Comparison of ENCODE assay signal across 1 cellular context in the genomic region with DNA sequence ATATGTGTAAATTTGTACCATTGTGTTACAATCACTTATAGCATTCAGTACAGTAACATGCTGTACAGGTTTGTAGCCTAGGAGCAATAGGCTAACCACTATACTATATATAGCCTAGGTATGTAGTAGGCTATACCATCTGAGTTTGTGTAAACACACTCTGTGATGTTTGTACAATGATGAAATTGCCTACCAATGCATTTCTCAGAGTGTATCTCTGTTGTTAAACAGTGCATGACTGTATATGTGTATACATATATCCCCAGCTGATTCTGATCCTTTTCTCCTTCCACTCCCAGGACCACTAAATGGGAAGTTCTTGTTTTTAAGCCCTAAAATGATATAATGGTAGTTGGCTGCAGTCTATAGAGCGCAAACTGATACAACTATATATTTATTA.
TF ChIP-seq lines count a peak whose summit lies in the region.

No MANE protein-coding gene starts in this region.

TF ChIP-seq in HepG2, 621 proteins besides CTCF, POLR2A, EP300 and RAD21 (continued from another document and continues in another):
- no peak for TF ChIP-seq PRDM15 (CRISPR knock-in tag; IDR thresholded peaks at IDR 0.05)
- TF ChIP-seq AFF4 (CRISPR knock-in tag; IDR thresholded peaks at IDR 0.05): no peak
- TF ChIP-seq, protein P1, sequence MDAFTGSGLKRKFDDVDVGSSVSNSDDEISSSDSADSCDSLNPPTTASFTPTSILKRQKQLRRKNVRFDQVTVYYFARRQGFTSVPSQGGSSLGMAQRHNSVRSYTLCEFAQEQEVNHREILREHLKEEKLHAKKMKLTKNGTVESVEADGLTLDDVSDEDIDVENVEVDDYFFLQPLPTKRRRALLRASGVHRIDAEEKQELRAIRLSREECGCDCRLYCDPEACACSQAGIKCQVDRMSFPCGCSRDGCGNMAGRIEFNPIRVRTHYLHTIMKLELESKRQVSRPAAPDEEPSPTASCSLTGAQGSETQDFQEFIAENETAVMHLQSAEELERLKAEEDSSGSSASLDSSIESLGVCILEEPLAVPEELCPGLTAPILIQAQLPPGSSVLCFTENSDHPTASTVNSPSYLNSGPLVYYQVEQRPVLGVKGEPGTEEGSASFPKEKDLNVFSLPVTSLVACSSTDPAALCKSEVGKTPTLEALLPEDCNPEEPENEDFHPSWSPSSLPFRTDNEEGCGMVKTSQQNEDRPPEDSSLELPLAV (CRISPR knock-in tag; conservative IDR thresholded peaks at IDR 0.05; ENCODE audit: low read depth): no peak
- no peak for TF ChIP-seq RFXAP (CRISPR knock-in tag; IDR thresholded peaks at IDR 0.05; ENCODE audit: borderline replicate concordance)
- TF ChIP-seq, protein P2, sequence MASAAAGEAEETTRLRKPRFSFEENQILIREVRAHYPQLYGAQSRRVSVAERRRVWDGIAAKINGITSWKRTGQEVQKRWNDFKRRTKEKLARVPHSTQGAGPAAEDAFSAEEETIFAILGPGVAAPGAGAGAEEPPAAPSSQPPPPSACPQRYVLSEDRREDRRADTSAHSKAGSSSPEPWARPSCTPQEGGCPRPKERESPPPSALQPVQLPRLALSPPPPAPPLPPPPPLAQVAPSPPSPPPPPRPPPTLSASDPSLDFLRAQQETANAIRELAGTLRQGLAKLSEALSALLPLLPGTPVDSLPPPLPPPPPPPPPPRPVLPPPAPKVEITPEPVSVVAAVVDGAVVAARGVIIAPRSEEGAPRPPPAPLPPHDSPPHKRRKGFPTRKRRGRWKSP (CRISPR knock-in tag; IDR thresholded peaks at IDR 0.05): no peak
- TF ChIP-seq ZNF3 (CRISPR knock-in tag; IDR thresholded peaks at IDR 0.05): no peak
- no peak for TF ChIP-seq PLRG1 (conservative IDR thresholded peaks at IDR 0.05)
- TF ChIP-seq, protein P3, sequence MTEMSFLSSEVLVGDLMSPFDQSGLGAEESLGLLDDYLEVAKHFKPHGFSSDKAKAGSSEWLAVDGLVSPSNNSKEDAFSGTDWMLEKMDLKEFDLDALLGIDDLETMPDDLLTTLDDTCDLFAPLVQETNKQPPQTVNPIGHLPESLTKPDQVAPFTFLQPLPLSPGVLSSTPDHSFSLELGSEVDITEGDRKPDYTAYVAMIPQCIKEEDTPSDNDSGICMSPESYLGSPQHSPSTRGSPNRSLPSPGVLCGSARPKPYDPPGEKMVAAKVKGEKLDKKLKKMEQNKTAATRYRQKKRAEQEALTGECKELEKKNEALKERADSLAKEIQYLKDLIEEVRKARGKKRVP (CRISPR knock-in tag; IDR thresholded peaks at IDR 0.05): peak in 1 of 2 experiments; percentile 87; a peak in 2 of 4 replicates
- TF ChIP-seq NAIF1 (CRISPR knock-in tag; IDR thresholded peaks at IDR 0.05; ENCODE audit: borderline replicate concordance): no peak
- TF ChIP-seq AKAP8 (CRISPR knock-in tag; IDR thresholded peaks at IDR 0.05): no peak
- TF ChIP-seq ZNF484 (CRISPR knock-in tag; IDR thresholded peaks at IDR 0.05; ENCODE audit: borderline replicate concordance, low read depth): no peak
- no peak for TF ChIP-seq ZNF646 (CRISPR knock-in tag; IDR thresholded peaks at IDR 0.05)
- no peak for TF ChIP-seq ZNF780A (CRISPR knock-in tag; IDR thresholded peaks at IDR 0.05)
- TF ChIP-seq FOXA1 (IDR thresholded peaks at IDR 0.05): peak; percentile 57; the same call in 1 of the 2 replicates
- TF ChIP-seq FOXA1 (CRISPR knock-in tag; IDR thresholded peaks at IDR 0.05): peak; percentile 86
- no peak for TF ChIP-seq THRA (CRISPR knock-in tag; IDR thresholded peaks at IDR 0.05; ENCODE audit: borderline replicate concordance)
- TF ChIP-seq ZNF644 (CRISPR knock-in tag; IDR thresholded peaks at IDR 0.05; ENCODE audit: low read depth): no peak
- TF ChIP-seq ISX (CRISPR knock-in tag; conservative IDR thresholded peaks at IDR 0.05): no peak
- TF ChIP-seq FOXC1 (CRISPR knock-in tag; IDR thresholded peaks at IDR 0.05; ENCODE audit: borderline replicate concordance): no peak
- TF ChIP-seq, protein P4, sequence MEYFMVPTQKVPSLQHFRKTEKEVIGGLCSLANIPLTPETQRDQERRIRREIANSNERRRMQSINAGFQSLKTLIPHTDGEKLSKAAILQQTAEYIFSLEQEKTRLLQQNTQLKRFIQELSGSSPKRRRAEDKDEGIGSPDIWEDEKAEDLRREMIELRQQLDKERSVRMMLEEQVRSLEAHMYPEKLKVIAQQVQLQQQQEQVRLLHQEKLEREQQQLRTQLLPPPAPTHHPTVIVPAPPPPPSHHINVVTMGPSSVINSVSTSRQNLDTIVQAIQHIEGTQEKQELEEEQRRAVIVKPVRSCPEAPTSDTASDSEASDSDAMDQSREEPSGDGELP (IDR thresholded peaks at IDR 0.05; ENCODE audit: borderline replicate concordance, low read depth): peak; percentile 76; the same call in 1 of the 2 replicates
- TF ChIP-seq, protein P5, sequence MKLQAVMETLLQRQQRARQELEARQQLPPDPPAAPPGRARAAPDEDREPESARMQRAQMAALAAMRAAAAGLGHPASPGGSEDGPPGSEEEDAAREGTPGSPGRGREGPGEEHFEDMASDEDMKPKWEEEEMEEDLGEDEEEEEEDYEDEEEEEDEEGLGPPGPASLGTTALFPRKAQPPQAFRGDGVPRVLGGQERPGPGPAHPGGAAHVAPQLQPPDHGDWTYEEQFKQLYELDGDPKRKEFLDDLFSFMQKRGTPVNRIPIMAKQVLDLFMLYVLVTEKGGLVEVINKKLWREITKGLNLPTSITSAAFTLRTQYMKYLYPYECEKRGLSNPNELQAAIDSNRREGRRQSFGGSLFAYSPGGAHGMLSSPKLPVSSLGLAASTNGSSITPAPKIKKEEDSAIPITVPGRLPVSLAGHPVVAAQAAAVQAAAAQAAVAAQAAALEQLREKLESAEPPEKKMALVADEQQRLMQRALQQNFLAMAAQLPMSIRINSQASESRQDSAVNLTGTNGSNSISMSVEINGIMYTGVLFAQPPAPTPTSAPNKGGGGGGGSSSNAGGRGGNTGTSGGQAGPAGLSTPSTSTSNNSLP (IDR thresholded peaks at IDR 0.05; ENCODE audit: low read depth, low read length): 0 out of 2 replicates have a peak, but pooled peaks have one; percentile 61
- no peak for TF ChIP-seq POLR2AphosphoS2 (IDR thresholded peaks at IDR 0.05; ENCODE audit: low read depth, low read length)
- no peak for TF ChIP-seq NFRKB (IDR thresholded peaks at IDR 0.05)
- no peak for TF ChIP-seq RFX3 (CRISPR knock-in tag; IDR thresholded peaks at IDR 0.05)
- no peak for TF ChIP-seq KLF15 (CRISPR knock-in tag; IDR thresholded peaks at IDR 0.05; ENCODE audit: borderline replicate concordance)
- no peak for TF ChIP-seq ZNF569 (CRISPR knock-in tag; IDR thresholded peaks at IDR 0.05; ENCODE audit: borderline replicate concordance)
- no peak for TF ChIP-seq ZNF710 (CRISPR knock-in tag; IDR thresholded peaks at IDR 0.05; ENCODE audit: borderline replicate concordance)
